ENCODE assay signal across 11 cellular contexts in genomic region chr17:69961488-69962145, GRCh38.
DNase-seq lines count a peak whose midpoint lies in the region; ATAC-seq, FAIRE-seq and TF ChIP-seq lines count a peak whose summit lies in the region.
"Had no signal": no experiment of that assay in that cellular context is flagged by ENCODE, and none has a peak within 500 bp of the region (broad histone marks: within the 10 kb centered on the region; RNA-seq: fewer than 3 reads in every experiment).

No MANE protein-coding gene starts in this region.

- TF ChIP-seq POLR2A in endothelial cell of umbilical vein (IDR thresholded peaks at IDR 0.05; ENCODE audit: low read depth, low read length) (no peak), Peyer's patch (IDR thresholded peaks at IDR 0.05) (no peak)

- dilution Hi-C loops in endothelial cell of umbilical vein (cut with MboI; ENCODE audit: extremely low pct_ligation_motif_present, low sequenced_read_pairs): no loop called here

- no peaks in the 10 kb centered on the region for H3K27me3 ChIP-seq in endothelial cell of umbilical vein (ENCODE audit: control insufficient read depth in 2 of 2, insufficient read depth in 2 of 2, low read length in 2 of 2)
- H3K27me3 ChIP-seq in Peyer's patch: no peaks in the 10 kb centered on the region

- ATAC-seq in GM21825 (IDR thresholded peaks at IDR 0.05; ENCODE audit: unreplicated experiment): no peak

- H4K20me1 ChIP-seq in endothelial cell of umbilical vein (replicated peaks; ENCODE audit: control insufficient read depth, extremely low read depth, insufficient read depth, low read length): no peaks in the 10 kb centered on the region

- BruUV-seq in endothelial cell of umbilical vein (replicated peaks; lab: Mats Ljungman, UMichigan): no TSS peak

- no peak for FAIRE-seq in endothelial cell of umbilical vein (lab: Jason Lieb, UNC)
- FAIRE-seq: endometrium had no signal

- no peaks in the 10 kb centered on the region for H3K9me1 ChIP-seq in endothelial cell of umbilical vein (replicated peaks; ENCODE audit: control insufficient read depth, extremely low read depth, insufficient read depth, low read length)

- H3K4me1 ChIP-seq in endothelial cell of umbilical vein (ENCODE audit: control insufficient read depth, extremely low read depth, insufficient read depth, low read length) (no peaks in the 10 kb centered on the region), Peyer's patch (no peaks in the 10 kb centered on the region)

- no peak overlapping the region for H3K4me3 ChIP-seq in endothelial cell of umbilical vein (replicated peaks in 1 of 3; ENCODE audit: insufficient read depth in 1 of 3, low read depth in 1 of 3, low read length in 3 of 3)
- H3K4me3 ChIP-seq in Peyer's patch: no peak overlapping the region

- TF ChIP-seq CTCF in endothelial cell of umbilical vein (IDR thresholded peaks at IDR 0.05; ENCODE audit: extremely low read depth in 1 of 2, insufficient read depth in 1 of 2, low read depth in 1 of 2, low read length in 2 of 2): no peak
- no peak for TF ChIP-seq CTCF in Peyer's patch (IDR thresholded peaks at IDR 0.05)

- DNase-seq in COR-L47 (lab: John Stamatoyannopoulos, UW): peak; percentile 29
- DNase-seq in NCI-H1105 (lab: John Stamatoyannopoulos, UW): peak; percentile 43
- DNase-seq in endothelial cell of umbilical vein (ENCODE audit: low read depth, low spot score): peak; percentile 6
- peak; percentile 2 for DNase-seq in occipital lobe (lab: John Stamatoyannopoulos, UW)
- DNase-seq in activated CD4-positive, alpha-beta T cell treated with anti-CD3 and anti-CD28 coated beads, Interleukin-2, amount 50 U/mL, for 4 hours: no peak
- no peak for DNase-seq in Peyer's patch
- DNase-seq in A172 (ENCODE audit: low spot score): no peak
- DNase-seq: CD4-positive, CD25-positive, alpha-beta regulatory T cell; NCI-H2029 treated with DMSO at 0.1 percent for 48 hours had no signal

- H2AFZ ChIP-seq in endothelial cell of umbilical vein (ENCODE audit: low read depth, low read length): no peak overlapping the region

- no peaks in the 10 kb centered on the region for H3K9me3 ChIP-seq in endothelial cell of umbilical vein (replicated peaks; ENCODE audit: control insufficient read depth, insufficient read depth, low read length)
- no peaks in the 10 kb centered on the region for H3K9me3 ChIP-seq in Peyer's patch

- H3K9ac ChIP-seq in endothelial cell of umbilical vein (replicated peaks; ENCODE audit: extremely low read depth, insufficient read depth, low read length): no peak overlapping the region

- POLR2A ChIA-PET in endothelial cell of umbilical vein (lab: Charles Lee): no interaction called here

- no peaks in the 10 kb centered on the region for H3K36me3 ChIP-seq in endothelial cell of umbilical vein (ENCODE audit: control insufficient read depth in 2 of 2, extremely low read depth in 1 of 2, insufficient read depth in 2 of 2, low read length in 2 of 2)
- no peaks in the 10 kb centered on the region for H3K36me3 ChIP-seq in Peyer's patch

- no peaks in the 10 kb centered on the region for H3K79me2 ChIP-seq in endothelial cell of umbilical vein (ENCODE audit: control insufficient read depth, insufficient read depth, low read length)

- no peak overlapping the region for H3K27ac ChIP-seq in endothelial cell of umbilical vein (ENCODE audit: insufficient read depth, low read depth, low read length)
- H3K27ac ChIP-seq in Peyer's patch: no peak overlapping the region

- intact Hi-C loops in endothelial cell of umbilical vein (cut with micrococcal nuclease): no loop called here

- H3K4me2 ChIP-seq in endothelial cell of umbilical vein (ENCODE audit: insufficient read depth, low read length): no peak overlapping the region

- CTCF ChIA-PET in endothelial cell of umbilical vein (lab: Charles Lee): interaction anchor here (1.8 kb wide), 1 partner anchor 183 kb away, joined by 6 read pairs; no protein-coding TSS in a partner anchor

TF ChIP-seq in endothelial cell of umbilical vein, 7 proteins besides CTCF, POLR2A, EP300 and RAD21:
- TF ChIP-seq FOS (IDR thresholded peaks at IDR 0.05; ENCODE audit: borderline replicate concordance, insufficient read depth, low read length) (no peak), JUN (IDR thresholded peaks at IDR 0.05; ENCODE audit: borderline replicate concordance, insufficient read depth, insufficient read length, low read depth) (no peak), EZH2 (IDR thresholded peaks at IDR 0.05; ENCODE audit: borderline replicate concordance, low read depth, low read length, severe bottlenecking) (no peak), POLR2AphosphoS5 (IDR thresholded peaks at IDR 0.05; ENCODE audit: insufficient read depth, low read depth, low read length) (no peak), GATA2 (IDR thresholded peaks at IDR 0.05; ENCODE audit: insufficient read depth, insufficient read length, low read depth, low read length) (no peak), MYC (IDR thresholded peaks at IDR 0.05; ENCODE audit: low read depth, low read length) (no peak)
- TF ChIP-seq, protein P1, sequence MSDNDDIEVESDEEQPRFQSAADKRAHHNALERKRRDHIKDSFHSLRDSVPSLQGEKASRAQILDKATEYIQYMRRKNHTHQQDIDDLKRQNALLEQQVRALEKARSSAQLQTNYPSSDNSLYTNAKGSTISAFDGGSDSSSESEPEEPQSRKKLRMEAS (IDR thresholded peaks at IDR 0.05; ENCODE audit: insufficient read depth, insufficient read length): no peak
TF ChIP-seq in endothelial cell of umbilical vein: peak in this region for 0.

Comparison
In these comparisons a context has a peak if more than half of its experiments do, and no peak if none do; other contexts are left out.
1. DNase-seq: peak in COR-L47 (single experiment), NCI-H1105 (single experiment), endothelial cell of umbilical vein (single experiment) and occipital lobe (single experiment); none in activated CD4-positive, alpha-beta T cell treated with anti-CD3 and anti-CD28 coated beads, Interleukin-2, amount 50 U/mL, for 4 hours (0 of 2), Peyer's patch (0 of 3) and A172 (single experiment).